ENCODE assay signal across 26 cellular contexts in the genomic region with DNA sequence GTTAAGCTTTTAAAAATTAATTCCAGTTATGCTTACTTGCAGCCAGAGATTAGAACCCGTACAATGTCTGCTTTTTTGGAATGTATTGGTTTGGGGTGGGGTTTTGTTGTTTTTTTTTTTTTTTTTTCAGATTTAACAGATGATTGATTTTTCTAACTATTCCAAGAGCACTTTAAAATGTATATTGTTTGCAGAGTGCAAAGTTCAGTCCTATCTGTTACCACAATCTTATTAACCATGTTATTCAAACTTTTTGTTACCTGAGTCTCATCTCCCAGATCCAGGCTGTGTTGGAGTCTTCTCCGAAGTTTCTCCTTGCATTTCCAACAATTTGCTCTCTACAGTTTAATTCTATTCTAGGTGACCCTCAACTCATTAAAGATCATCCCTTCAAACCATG.
DNase-seq lines count a peak whose midpoint lies in the region; FAIRE-seq and TF ChIP-seq lines count a peak whose summit lies in the region.
"Had no signal": no experiment of that assay in that cellular context is flagged by ENCODE, and none has a peak within 500 bp of the region (broad histone marks: within the 10 kb centered on the region; RNA-seq: fewer than 3 reads in every experiment).

No MANE protein-coding gene starts in this region.

- peaks cover 26% of the 10 kb centered on the region for H3K4me1 ChIP-seq in Caco-2
- no peaks in the 10 kb centered on the region for H3K4me1 ChIP-seq in colonic mucosa
- H3K4me1 ChIP-seq in liver (ENCODE audit: control insufficient read depth in 4 of 4, insufficient read depth in 4 of 4, low read length in 3 of 4): peaks cover 0 to 49% (median 30%) of the 10 kb centered on the region in 4 donors
- peaks cover 2% of the 10 kb centered on the region in 2 donors for H3K4me1 ChIP-seq in small intestine (ENCODE audit: control insufficient read depth in 2 of 2, insufficient read depth in 1 of 2, low read depth in 1 of 2, low read length in 1 of 2)

- no peaks in the 10 kb centered on the region for H3K36me3 ChIP-seq in Caco-2 (ENCODE audit: control insufficient read depth, insufficient read depth, low read length)
- H3K36me3 ChIP-seq in colonic mucosa: no peaks in the 10 kb centered on the region
- H3K36me3 ChIP-seq in liver (ENCODE audit: control insufficient read depth in 4 of 4, insufficient read depth in 3 of 4, low read depth in 1 of 4, low read length in 3 of 4): no peaks in the 10 kb centered on the region
- no peaks in the 10 kb centered on the region for H3K36me3 ChIP-seq in small intestine (ENCODE audit: control insufficient read depth in 2 of 2, insufficient read depth in 2 of 2, low read length in 2 of 2)

- WGBS in liver: 37% methylated on average over 2 of the region's 2 CpGs
- WGBS in small intestine, 3 donors: 27 to 60% (median 31%) methylated on average over 2 of the region's 2 CpGs

- POLR2A ChIA-PET in Caco-2 (lab: Charles Lee): no interaction called here

- H3K9me3 ChIP-seq in Caco-2: no peaks in the 10 kb centered on the region
- no peaks in the 10 kb centered on the region for H3K9me3 ChIP-seq in colonic mucosa
- H3K9me3 ChIP-seq in liver (ENCODE audit: control insufficient read depth in 4 of 4, low read length in 3 of 4): no peaks in the 10 kb centered on the region
- no peaks in the 10 kb centered on the region for H3K9me3 ChIP-seq in small intestine (ENCODE audit: control insufficient read depth, low read depth)
- H3K9me3 ChIP-seq: BLaER1 had no signal

- DNase-seq in Caco-2 (no peak), colonic mucosa (no peak), small intestine (peak; percentile 51), 8988T (no peak), retina (no peak), NCI-H146 (lab: John Stamatoyannopoulos, UW) (no peak)
- no peak for DNase-seq in activated naive CD4-positive, alpha-beta T cell treated with anti-CD3 and anti-CD28 coated beads, Interleukin-2, amount 50 U/mL, for 16 hours
- DNase-seq: CD4-positive, CD25-positive, alpha-beta regulatory T cell; DMS79 treated with DMSO at 0.1 percent for 48 hours; GF-D8; HCEC 1CT; IMR-90; MM.1S; NCI-H1694 treated with DMSO at 0.1 percent for 48 hours; NCI-H2081; NCI-H2227 treated with DMSO at 0.1 percent for 48 hours; NCI-H526 treated with DMSO at 0.1 percent for 48 hours; PC-9; SHP77 had no signal

- peaks cover 13% of the 10 kb centered on the region for H3K36me3 Mint-ChIP-seq in Caco-2 (ENCODE audit: insufficient read depth, unreplicated experiment)
- H3K36me3 Mint-ChIP-seq: CD4-positive, CD25-positive, alpha-beta regulatory T cell had no signal

- no peak overlapping the region for H3K4me3 ChIP-seq in Caco-2 (ENCODE audit: low read depth, low read length)
- H3K4me3 ChIP-seq in colonic mucosa: no peak overlapping the region
- H3K4me3 ChIP-seq in liver (ENCODE audit: low read depth in 1 of 3, low read length in 3 of 3): peak overlapping the region in 1 of 3 donors; percentile 17
- H3K4me3 ChIP-seq in small intestine (ENCODE audit: low read depth in 1 of 2, low read length in 2 of 2): peak overlapping the region in 1 of 2 donors; percentile 25
- H3K4me3 ChIP-seq: BLaER1, PC-9 had no signal

- H3K27ac ChIP-seq in colonic mucosa: peak overlapping the region; percentile 77
- H3K27ac ChIP-seq in liver (ENCODE audit: low read depth in 1 of 2, low read length in 2 of 2): peak overlapping the region; percentile 57 to 59
- peak overlapping the region; percentile 44 to 65 for H3K27ac ChIP-seq in small intestine (ENCODE audit: low read depth in 1 of 2, low read length in 1 of 2)
- H3K27ac ChIP-seq: BLaER1, KMS-11, PC-9, RWPE1 had no signal

- TF ChIP-seq CTCF in Caco-2 (IDR thresholded peaks at IDR 0.05; ENCODE audit: insufficient read depth in 1 of 2, low read depth in 1 of 2, low read length in 1 of 2, severe bottlenecking in 1 of 2, unreplicated experiment in 1 of 2) (no peak), colonic mucosa (IDR thresholded peaks at IDR 0.05) (no peak), liver (IDR thresholded peaks at IDR 0.05; ENCODE audit: low read depth, low read length, missing input control) (no peak)

- H3K9me3 Mint-ChIP-seq in Caco-2 (ENCODE audit: unreplicated experiment): no peaks in the 10 kb centered on the region

- H3K27me3 ChIP-seq in Caco-2 (replicated peaks; ENCODE audit: control insufficient read depth, insufficient read depth, low read length): no peaks in the 10 kb centered on the region
- H3K27me3 ChIP-seq in colonic mucosa: no peaks in the 10 kb centered on the region
- no peaks in the 10 kb centered on the region for H3K27me3 ChIP-seq in liver (ENCODE audit: control insufficient read depth in 4 of 4, insufficient read depth in 4 of 4, low read length in 3 of 4)
- no peaks in the 10 kb centered on the region for H3K27me3 ChIP-seq in small intestine (ENCODE audit: control insufficient read depth in 2 of 2, insufficient read depth in 2 of 2, low read length in 2 of 2)
- H3K27me3 ChIP-seq: BLaER1 had no signal

- peak overlapping the region; percentile 14 for H3K27ac Mint-ChIP-seq in Caco-2 (ENCODE audit: unreplicated experiment)
- H3K27ac Mint-ChIP-seq: CD4-positive, CD25-positive, alpha-beta regulatory T cell had no signal

- no TSS peak for BruUV-seq in Caco-2 (replicated peaks; lab: Mats Ljungman, UMichigan)

- no peak for FAIRE-seq in small intestine (lab: Jason Lieb, UNC)
- FAIRE-seq: A204.1, GM12891, H1 had no signal

- TF ChIP-seq RAD21 in liver (IDR thresholded peaks at IDR 0.05): peak in 1 of 2 donors; percentile 6

- no peaks in the 10 kb centered on the region for H3K27me3 Mint-ChIP-seq in Caco-2 (ENCODE audit: insufficient read depth, unreplicated experiment)

- peaks cover 20% of the 10 kb centered on the region for H3K4me1 Mint-ChIP-seq in Caco-2 (ENCODE audit: low read depth, unreplicated experiment)

- no peak overlapping the region for H3K4me3 Mint-ChIP-seq in Caco-2 (ENCODE audit: unreplicated experiment)
- H3K4me3 Mint-ChIP-seq: CD4-positive, CD25-positive, alpha-beta regulatory T cell had no signal

- intact Hi-C loops in Caco-2 (cut with micrococcal nuclease; ENCODE audit: unreplicated experiment): no loop called here
- intact Hi-C loops in colonic mucosa (cut with DNase I): no loop called here

- CTCF ChIA-PET in Caco-2 (lab: Charles Lee): interaction anchor here (0.7 kb wide), 1 partner anchor 32 kb away, joined by 3 read pairs; no protein-coding TSS in a partner anchor

- H3K9ac ChIP-seq in colonic mucosa (ENCODE audit: low read depth in 2 of 2, low read length in 2 of 2): peak overlapping the region in 1 of 2 donors; percentile 70
- peak overlapping the region in 1 of 2 donors; percentile 19 for H3K9ac ChIP-seq in liver (ENCODE audit: low read depth in 1 of 2, low read length in 2 of 2)
- H3K9ac ChIP-seq: BLaER1, KMS-11 had no signal

TF ChIP-seq in liver, 16 proteins besides CTCF, POLR2A, EP300 and RAD21:
- peak; percentile 46 to 55 for TF ChIP-seq HNF4A (conservative IDR thresholded peaks at IDR 0.05)
- TF ChIP-seq HNF4G (IDR thresholded peaks at IDR 0.05): no peak
